ENCODE assay signal across 1 cellular context in genomic region chr4:71526626-71527406, GRCh38.
TF ChIP-seq lines count a peak whose summit lies in the region.

No MANE protein-coding gene starts in this region.

TF ChIP-seq in K562, 482 proteins besides CTCF, POLR2A, EP300 and RAD21 (continued from another document):
- no peak for TF ChIP-seq NR2C1 (IDR thresholded peaks at IDR 0.05)
- no peak for TF ChIP-seq NR2C1 (tag; IDR thresholded peaks at IDR 0.05)
- TF ChIP-seq TEAD1 (CRISPR knock-in tag; IDR thresholded peaks at IDR 0.05): no peak
- no peak for TF ChIP-seq SNRNP70 (optimal IDR thresholded peaks at IDR 0.05; ENCODE audit: low read depth, low read length)
- TF ChIP-seq, protein P1, sequence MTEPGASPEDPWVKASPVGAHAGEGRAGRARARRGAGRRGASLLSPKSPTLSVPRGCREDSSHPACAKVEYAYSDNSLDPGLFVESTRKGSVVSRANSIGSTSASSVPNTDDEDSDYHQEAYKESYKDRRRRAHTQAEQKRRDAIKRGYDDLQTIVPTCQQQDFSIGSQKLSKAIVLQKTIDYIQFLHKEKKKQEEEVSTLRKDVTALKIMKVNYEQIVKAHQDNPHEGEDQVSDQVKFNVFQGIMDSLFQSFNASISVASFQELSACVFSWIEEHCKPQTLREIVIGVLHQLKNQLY (CRISPR knock-in tag; conservative IDR thresholded peaks at IDR 0.05): no peak
- TF ChIP-seq NFATC3 (IDR thresholded peaks at IDR 0.05): no peak
- TF ChIP-seq SIN3A (IDR thresholded peaks at IDR 0.05; ENCODE audit: borderline replicate concordance in 2 of 2, control insufficient read depth in 1 of 2, low read depth in 2 of 2, low read length in 2 of 2): no peak
- TF ChIP-seq CEBPZ (IDR thresholded peaks at IDR 0.05; ENCODE audit: borderline replicate concordance, low read depth, low read length): no peak
- TF ChIP-seq POLR2AphosphoS5 (IDR thresholded peaks at IDR 0.05; ENCODE audit: control insufficient read depth, insufficient read depth, low read depth, low read length): no peak
- TF ChIP-seq ZBTB33 (CRISPR knock-in tag; IDR thresholded peaks at IDR 0.05): no peak
- TF ChIP-seq ETV5 (CRISPR knock-in tag; IDR thresholded peaks at IDR 0.05; ENCODE audit: low read depth): no peak
TF ChIP-seq in K562: peak in this region for 0.
